Comparison of ENCODE assay signal across 23 cellular contexts in the genomic region with DNA sequence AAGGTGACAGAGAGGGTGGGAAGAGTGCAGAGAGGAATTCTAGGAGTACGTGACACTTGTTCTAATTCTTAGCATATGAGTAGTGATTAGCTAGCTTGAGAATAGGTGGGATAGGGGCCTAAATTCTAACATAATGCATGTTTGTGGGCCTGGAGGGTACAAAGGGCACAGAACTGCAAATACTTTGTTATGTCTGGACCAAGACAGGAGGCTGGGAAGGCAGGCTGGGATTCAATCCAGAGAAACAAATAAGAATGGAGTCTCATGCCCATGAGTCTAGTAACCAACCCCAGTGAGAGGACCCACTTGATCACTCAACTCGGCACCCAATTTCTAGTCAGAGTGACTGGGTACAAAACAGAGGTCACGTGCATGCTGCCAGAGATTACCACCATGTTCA.
"Had no signal": no experiment of that assay in that cellular context is flagged by ENCODE, and none has a peak within 500 bp of the region (broad histone marks: within the 10 kb centered on the region; RNA-seq: fewer than 3 reads in every experiment).

No MANE protein-coding gene starts in this region.

- DNase-seq: colonic mucosa; dermis blood vessel endothelial cell; effector memory CD4-positive, alpha-beta T cell; foreskin keratinocyte; glutamatergic neuron; mesenchymal stem cell; mucosa of descending colon; naive B cell; nucleus accumbens; stimulated activated CD4-positive, alpha-beta T cell treated with anti-CD3 and anti-CD28 coated beads, Interleukin-12 subunit alpha, Interleukin-12 subunit beta, amount 100 ng/mL, for 4 hours; stimulated activated CD4-positive, alpha-beta T cell treated with anti-CD3 and anti-CD28 coated beads, Interleukin-1b, Interleukin-23, amount 100 ng/mL, for 48 hours; stimulated activated CD4-positive, alpha-beta T cell treated with anti-CD3 and anti-CD28 coated beads, Interleukin-4, amount 100 ng/mL, for 1 hour; stimulated activated CD8-positive, alpha-beta memory T cell treated with anti-CD3 and anti-CD28 coated beads, Interleukin-4, amount 100 ng/mL, for 48 hours; stimulated activated naive CD4-positive, alpha-beta T cell; stimulated activated naive CD8-positive, alpha-beta T cell treated with anti-CD3 and anti-CD28 coated beads, Interleukin-15, amount 100 ng/mL, for 72 hours; thyroid gland had no signal

- FAIRE-seq: endothelial cell of umbilical vein had no signal

- H3K27me3 ChIP-seq: colonic mucosa, esophagus muscularis mucosa, foreskin keratinocyte, suprapubic skin, thyroid gland had no signal

- H3K4me1 ChIP-seq: colonic mucosa, foreskin keratinocyte, prostate gland, suprapubic skin had no signal

- H3K36me3 ChIP-seq: colonic mucosa, esophagus muscularis mucosa, prostate gland, thyroid gland had no signal

- H3K4me3 ChIP-seq: colonic mucosa, esophagus muscularis mucosa, mucosa of descending colon, prostate gland, smooth muscle cell, suprapubic skin, thyroid gland had no signal

- ATAC-seq: foreskin keratinocyte; mucosa of descending colon; natural killer cell treated with Interleukin-12 subunit alpha and Interleukin-12 subunit beta and Interleukin-15 and Interleukin-18, amount 100 ng/mL, for 72 hours; sciatic nerve; stimulated activated naive CD8-positive, alpha-beta T cell treated with anti-CD3 and anti-CD28 coated beads, Interleukin-15, amount 100 ng/mL, for 72 hours had no signal

- H3K27ac ChIP-seq: colonic mucosa, esophagus muscularis mucosa, foreskin keratinocyte, prostate gland, suprapubic skin, thyroid gland had no signal

- H3K9me3 ChIP-seq: colonic mucosa, esophagus muscularis mucosa, mucosa of descending colon, prostate gland, suprapubic skin, thyroid gland had no signal
